ENCODE assay signal across 23 cellular contexts in the genomic region with DNA sequence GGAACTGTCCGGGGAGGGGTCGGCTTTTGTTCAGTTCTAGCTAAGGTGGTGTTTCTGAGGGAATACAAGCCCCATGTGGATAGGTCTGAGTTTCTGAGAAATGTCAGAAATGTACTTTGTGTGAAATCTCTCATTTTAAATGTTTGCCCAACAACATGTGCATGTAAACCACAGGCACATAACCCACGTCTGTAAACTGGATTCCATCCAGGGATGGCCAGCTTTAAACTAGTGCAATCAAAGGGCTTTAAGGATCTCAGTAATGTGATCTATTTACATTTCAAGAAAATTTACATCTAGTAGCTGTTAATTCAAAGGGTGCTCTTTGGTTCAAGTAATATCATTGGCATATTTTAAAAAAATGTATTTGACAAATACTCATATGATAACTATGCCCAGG.
"Had no signal": no experiment of that assay in that cellular context is flagged by ENCODE, and none has a peak within 500 bp of the region (broad histone marks: within the 10 kb centered on the region; RNA-seq: fewer than 3 reads in every experiment).

No MANE protein-coding gene starts in this region.

- H3K9me3 ChIP-seq: right lobe of liver, thoracic aorta, vagina had no signal

- ATAC-seq: activated CD4-positive, alpha-beta T cell treated with anti-CD3 and anti-CD28 coated beads for 36 hours; activated T-cell treated with anti-CD3 and anti-CD28 coated beads, Interleukin-2, amount 50 U/mL, for 4 hours; left ventricle myocardium superior; naive thymus-derived CD8-positive, alpha-beta T cell; right lobe of liver had no signal

- H3K36me3 ChIP-seq: cardiac muscle cell, neural progenitor cell, right lobe of liver, thoracic aorta, vagina had no signal

- H3K27me3 ChIP-seq: cardiac muscle cell, hepatocyte, neural progenitor cell, right lobe of liver, vagina had no signal

- H3K4me1 ChIP-seq: right lobe of liver, vagina had no signal

- H3K4me3 ChIP-seq: cardiac muscle cell, hepatocyte, neural progenitor cell, right lobe of liver, smooth muscle cell, thoracic aorta, vagina had no signal

- H3K27ac ChIP-seq: cardiac muscle cell, hepatocyte, neural progenitor cell, right lobe of liver, thoracic aorta, vagina had no signal

- DNase-seq: activated B cell treated with CpG ODN at 0.5 μM for 24 hours; activated CD4-positive, alpha-beta T cell treated with anti-CD3 and anti-CD28 coated beads for 36 hours; activated CD4-positive, alpha-beta T cell treated with anti-CD3 and anti-CD28 coated beads, Interleukin-2, amount 50 U/mL, for 4 hours; activated CD8-positive, alpha-beta memory T cell treated with anti-CD3 and anti-CD28 coated beads, Interleukin-2, amount 50 U/mL, for 48 hours; activated naive CD4-positive, alpha-beta T cell treated with Interleukin-2 at 50 U/mL for 16 hours; activated naive CD8-positive, alpha-beta T cell treated with anti-CD3 and anti-CD28 coated beads, Interleukin-2, amount 10 ng/mL, durations not matched to agents 7 days and 5 days; activated T-cell treated with anti-CD3 and anti-CD28 coated beads, Interleukin-2, amount 50 U/mL, for 4 hours; cortex of kidney; foreskin melanocyte; kidney glomerular epithelial cell; left ventricle myocardium superior; mammary epithelial cell; naive thymus-derived CD8-positive, alpha-beta T cell; posterior cingulate gyrus; right lobe of liver; stimulated activated CD4-positive, alpha-beta T cell treated with anti-CD3 and anti-CD28 coated beads, Interleukin-15, amount 100 ng/mL, for 24 hours; stimulated activated naive CD4-positive, alpha-beta T cell had no signal
